Comparison of ENCODE assay signal across 22 cellular contexts in the genomic region with DNA sequence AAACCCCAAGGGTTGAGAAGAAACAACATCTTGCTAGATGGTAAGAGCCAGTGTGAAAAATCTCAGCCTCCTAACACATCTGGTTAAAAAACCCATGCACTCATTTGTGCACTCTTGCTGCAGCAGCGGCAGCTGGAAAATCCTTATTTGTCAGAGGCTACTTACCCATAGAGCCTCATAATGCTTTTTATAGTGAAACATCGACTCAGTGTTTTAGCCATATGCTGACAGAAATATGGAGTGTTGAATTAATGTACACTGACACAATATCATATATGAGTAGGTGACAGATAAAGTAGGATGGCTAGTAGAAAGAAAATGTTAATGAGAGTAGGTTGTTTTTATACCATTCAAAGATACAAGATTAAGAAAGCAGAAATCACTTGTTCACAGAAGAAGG.
"Had no signal": no experiment of that assay in that cellular context is flagged by ENCODE, and none has a peak within 500 bp of the region (broad histone marks: within the 10 kb centered on the region; RNA-seq: fewer than 3 reads in every experiment).

No MANE protein-coding gene starts in this region.

- H3K4me1 ChIP-seq: SJSA1 had no signal

- H3K36me3 Mint-ChIP-seq: brain, WTC11 had no signal

- H3K9me3 ChIP-seq: SJSA1 had no signal

- H3K9me3 Mint-ChIP-seq: brain, WTC11 had no signal

- H3K4me3 Mint-ChIP-seq: activated CD8-positive, alpha-beta memory T cell treated with anti-CD3 and anti-CD28 coated beads, Interleukin-2, amount 10 ng/mL, durations not matched to agents 7 days and 5 days; activated naive CD8-positive, alpha-beta T cell; brain; WTC11 had no signal

- H3K4me3 ChIP-seq: cardiac muscle cell, SJSA1 had no signal

- H3K27me3 ChIP-seq: cardiac muscle cell, SJSA1 had no signal

- H3K27ac ChIP-seq: cardiac muscle cell, SJSA1 had no signal

- ATAC-seq: activated CD8-positive, alpha-beta memory T cell treated with anti-CD3 and anti-CD28 coated beads, Interleukin-2, amount 10 ng/mL, durations not matched to agents 7 days and 5 days; PC-3; SK-N-SH treated with all-trans-retinoic acid at 6 μM for 48 hours; WTC11 had no signal

- H3K27me3 Mint-ChIP-seq: activated CD8-positive, alpha-beta memory T cell treated with anti-CD3 and anti-CD28 coated beads, Interleukin-2, amount 10 ng/mL, durations not matched to agents 7 days and 5 days; activated naive CD8-positive, alpha-beta T cell had no signal

- H3K27ac Mint-ChIP-seq: activated CD8-positive, alpha-beta memory T cell treated with anti-CD3 and anti-CD28 coated beads, Interleukin-2, amount 10 ng/mL, durations not matched to agents 7 days and 5 days; activated naive CD8-positive, alpha-beta T cell; brain; WTC11 had no signal

- H3K36me3 ChIP-seq: cardiac muscle cell, SJSA1 had no signal

- DNase-seq: activated CD8-positive, alpha-beta memory T cell treated with anti-CD3 and anti-CD28 coated beads, Interleukin-2, amount 10 ng/mL, durations not matched to agents 7 days and 5 days; activated effector memory CD4-positive, alpha-beta T cell treated with Interleukin-2 at 50 U/mL for 16 hours; activated naive CD4-positive, alpha-beta T cell; amygdala; IMR-90; Kasumi-1; KBM-7; NCI-H1105 treated with DMSO at 0.1 percent for 48 hours; NCI-H1436 treated with DMSO at 0.1 percent for 48 hours; NCI-H187; NCI-H2081; NCI-H510A treated with DMSO at 0.1 percent for 48 hours; NCI-H69; PC-3; SHP77; SW 1271 had no signal
